Comparison of ENCODE assay signal across 1 cellular context in genomic region chr10:122176232-122176865, GRCh38.
A peak's percentile ranks its signal among the peaks of the same experiment; 100 is the strongest.
TF ChIP-seq lines count a peak whose summit lies in the region.

No MANE protein-coding gene starts in this region.

TF ChIP-seq in HepG2, 621 proteins besides CTCF, POLR2A, EP300 and RAD21 (continued from another document and continues in another):
- TF ChIP-seq, protein P1, sequence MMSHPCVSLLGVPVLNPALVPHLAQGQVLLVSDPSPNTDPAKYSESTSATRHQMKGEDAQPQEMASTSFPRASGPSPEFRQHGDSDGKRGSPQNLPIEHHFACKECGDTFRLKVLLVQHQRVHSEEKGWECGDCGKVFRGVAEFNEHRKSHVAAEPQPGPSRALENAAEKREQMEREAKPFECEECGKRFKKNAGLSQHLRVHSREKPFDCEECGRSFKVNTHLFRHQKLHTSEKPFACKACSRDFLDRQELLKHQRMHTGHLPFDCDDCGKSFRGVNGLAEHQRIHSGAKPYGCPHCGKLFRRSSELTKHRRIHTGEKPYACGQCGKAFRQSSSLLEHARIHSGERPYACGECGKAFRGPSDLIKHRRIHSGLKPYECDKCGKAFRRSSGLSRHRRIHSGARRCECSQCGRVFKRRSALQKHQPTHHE (CRISPR knock-in tag; IDR thresholded peaks at IDR 0.05; ENCODE audit: borderline replicate concordance) = no peak
- TF ChIP-seq HDAC1 (CRISPR knock-in tag; IDR thresholded peaks at IDR 0.05) = peak; percentile 67; the same call in 1 of the 2 replicates
- TF ChIP-seq THAP7 (CRISPR knock-in tag; IDR thresholded peaks at IDR 0.05) = no peak
- TF ChIP-seq FOXK2 (IDR thresholded peaks at IDR 0.05) = no peak
- TF ChIP-seq ZFP1 (CRISPR knock-in tag; IDR thresholded peaks at IDR 0.05) = no peak
- TF ChIP-seq ZGPAT (CRISPR knock-in tag; IDR thresholded peaks at IDR 0.05) = 0 out of 2 replicates have a peak, but pooled peaks have one; percentile 42
- TF ChIP-seq FOXA3 (CRISPR knock-in tag; IDR thresholded peaks at IDR 0.05) = peak; percentile 78
- peak; percentile 45 for TF ChIP-seq ASH2L (IDR thresholded peaks at IDR 0.05; ENCODE audit: insufficient read length, low read depth, low read length)
- TF ChIP-seq SMC3 (IDR thresholded peaks at IDR 0.05; ENCODE audit: low read length) = peak; percentile 71
- peak; percentile 55 for TF ChIP-seq STAG1 (CRISPR knock-in tag; IDR thresholded peaks at IDR 0.05)
- TF ChIP-seq NR2F1 (CRISPR knock-in tag; IDR thresholded peaks at IDR 0.05) = no peak
- TF ChIP-seq, protein P2, sequence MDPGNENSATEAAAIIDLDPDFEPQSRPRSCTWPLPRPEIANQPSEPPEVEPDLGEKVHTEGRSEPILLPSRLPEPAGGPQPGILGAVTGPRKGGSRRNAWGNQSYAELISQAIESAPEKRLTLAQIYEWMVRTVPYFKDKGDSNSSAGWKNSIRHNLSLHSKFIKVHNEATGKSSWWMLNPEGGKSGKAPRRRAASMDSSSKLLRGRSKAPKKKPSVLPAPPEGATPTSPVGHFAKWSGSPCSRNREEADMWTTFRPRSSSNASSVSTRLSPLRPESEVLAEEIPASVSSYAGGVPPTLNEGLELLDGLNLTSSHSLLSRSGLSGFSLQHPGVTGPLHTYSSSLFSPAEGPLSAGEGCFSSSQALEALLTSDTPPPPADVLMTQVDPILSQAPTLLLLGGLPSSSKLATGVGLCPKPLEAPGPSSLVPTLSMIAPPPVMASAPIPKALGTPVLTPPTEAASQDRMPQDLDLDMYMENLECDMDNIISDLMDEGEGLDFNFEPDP (CRISPR knock-in tag; conservative IDR thresholded peaks at IDR 0.05) = no peak
- TF ChIP-seq, protein P3, sequence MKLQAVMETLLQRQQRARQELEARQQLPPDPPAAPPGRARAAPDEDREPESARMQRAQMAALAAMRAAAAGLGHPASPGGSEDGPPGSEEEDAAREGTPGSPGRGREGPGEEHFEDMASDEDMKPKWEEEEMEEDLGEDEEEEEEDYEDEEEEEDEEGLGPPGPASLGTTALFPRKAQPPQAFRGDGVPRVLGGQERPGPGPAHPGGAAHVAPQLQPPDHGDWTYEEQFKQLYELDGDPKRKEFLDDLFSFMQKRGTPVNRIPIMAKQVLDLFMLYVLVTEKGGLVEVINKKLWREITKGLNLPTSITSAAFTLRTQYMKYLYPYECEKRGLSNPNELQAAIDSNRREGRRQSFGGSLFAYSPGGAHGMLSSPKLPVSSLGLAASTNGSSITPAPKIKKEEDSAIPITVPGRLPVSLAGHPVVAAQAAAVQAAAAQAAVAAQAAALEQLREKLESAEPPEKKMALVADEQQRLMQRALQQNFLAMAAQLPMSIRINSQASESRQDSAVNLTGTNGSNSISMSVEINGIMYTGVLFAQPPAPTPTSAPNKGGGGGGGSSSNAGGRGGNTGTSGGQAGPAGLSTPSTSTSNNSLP (IDR thresholded peaks at IDR 0.05; ENCODE audit: low read depth, low read length) = peak; percentile 52; the same call in 1 of the 2 replicates
- TF ChIP-seq AKAP8 (CRISPR knock-in tag; IDR thresholded peaks at IDR 0.05) = no peak
- TF ChIP-seq, protein P4, sequence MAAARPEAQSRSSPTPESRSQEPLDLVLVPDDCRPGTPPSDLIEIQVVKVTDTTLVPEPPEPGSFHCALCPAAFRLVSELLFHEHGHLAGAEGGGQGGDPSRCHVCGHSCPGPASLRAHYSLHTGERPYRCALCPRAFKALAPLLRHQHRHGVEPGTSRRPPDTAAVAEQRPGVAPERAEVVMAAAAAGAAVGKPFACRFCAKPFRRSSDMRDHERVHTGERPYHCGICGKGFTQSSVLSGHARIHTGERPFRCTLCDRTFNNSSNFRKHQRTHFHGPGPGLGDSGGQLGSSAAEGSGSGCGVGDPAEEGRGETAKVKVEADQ (CRISPR knock-in tag; IDR thresholded peaks at IDR 0.05; ENCODE audit: borderline replicate concordance) = no peak
- peak; percentile 33 for TF ChIP-seq ZMYM4 (CRISPR knock-in tag; IDR thresholded peaks at IDR 0.05)
- no peak for TF ChIP-seq ZNF280B (CRISPR knock-in tag; IDR thresholded peaks at IDR 0.05; ENCODE audit: borderline replicate concordance)
- TF ChIP-seq, protein P5, sequence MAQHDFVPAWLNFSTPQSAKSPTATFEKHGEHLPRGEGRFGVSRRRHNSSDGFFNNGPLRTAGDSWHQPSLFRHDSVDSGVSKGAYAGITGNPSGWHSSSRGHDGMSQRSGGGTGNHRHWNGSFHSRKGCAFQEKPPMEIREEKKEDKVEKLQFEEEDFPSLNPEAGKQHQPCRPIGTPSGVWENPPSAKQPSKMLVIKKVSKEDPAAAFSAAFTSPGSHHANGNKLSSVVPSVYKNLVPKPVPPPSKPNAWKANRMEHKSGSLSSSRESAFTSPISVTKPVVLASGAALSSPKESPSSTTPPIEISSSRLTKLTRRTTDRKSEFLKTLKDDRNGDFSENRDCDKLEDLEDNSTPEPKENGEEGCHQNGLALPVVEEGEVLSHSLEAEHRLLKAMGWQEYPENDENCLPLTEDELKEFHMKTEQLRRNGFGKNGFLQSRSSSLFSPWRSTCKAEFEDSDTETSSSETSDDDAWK (CRISPR knock-in tag; IDR thresholded peaks at IDR 0.05) = no peak
- 0 out of 2 replicates have a peak, but pooled peaks have one; percentile 44 for TF ChIP-seq HDAC2 (CRISPR knock-in tag; IDR thresholded peaks at IDR 0.05)
- no peak for TF ChIP-seq EEA1 (CRISPR knock-in tag; IDR thresholded peaks at IDR 0.05; ENCODE audit: borderline replicate concordance)
- TF ChIP-seq TBL1XR1 (IDR thresholded peaks at IDR 0.05; ENCODE audit: borderline replicate concordance, low read length, partially characterized antibody) = no peak
- TF ChIP-seq PITX1 (CRISPR knock-in tag; IDR thresholded peaks at IDR 0.05) = peak; percentile 46; the same call in 1 of the 2 replicates
- TF ChIP-seq, protein P6, sequence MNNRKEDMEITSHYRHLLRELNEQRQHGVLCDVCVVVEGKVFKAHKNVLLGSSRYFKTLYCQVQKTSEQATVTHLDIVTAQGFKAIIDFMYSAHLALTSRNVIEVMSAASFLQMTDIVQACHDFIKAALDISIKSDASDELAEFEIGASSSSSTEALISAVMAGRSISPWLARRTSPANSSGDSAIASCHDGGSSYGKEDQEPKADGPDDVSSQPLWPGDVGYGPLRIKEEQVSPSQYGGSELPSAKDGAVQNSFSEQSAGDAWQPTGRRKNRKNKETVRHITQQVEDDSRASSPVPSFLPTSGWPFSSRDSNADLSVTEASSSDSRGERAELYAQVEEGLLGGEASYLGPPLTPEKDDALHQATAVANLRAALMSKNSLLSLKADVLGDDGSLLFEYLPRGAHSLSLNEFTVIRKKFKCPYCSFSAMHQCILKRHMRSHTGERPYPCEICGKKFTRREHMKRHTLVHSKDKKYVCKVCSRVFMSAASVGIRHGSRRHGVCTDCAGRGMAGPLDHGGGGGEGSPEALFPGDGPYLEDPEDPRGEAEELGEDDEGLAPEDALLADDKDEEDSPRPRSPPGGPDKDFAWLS (CRISPR knock-in tag; IDR thresholded peaks at IDR 0.05; ENCODE audit: borderline replicate concordance) = no peak
- TF ChIP-seq ZNF234 (CRISPR knock-in tag; conservative IDR thresholded peaks at IDR 0.05) = no peak
- no peak for TF ChIP-seq ZMAT5 (CRISPR knock-in tag; IDR thresholded peaks at IDR 0.05; ENCODE audit: borderline replicate concordance, low read depth)
- TF ChIP-seq ZBTB3 (CRISPR knock-in tag; IDR thresholded peaks at IDR 0.05; ENCODE audit: borderline replicate concordance, low read depth) = no peak
- peak; percentile 40; the same call in 1 of the 2 replicates for TF ChIP-seq SIX1 (CRISPR knock-in tag; IDR thresholded peaks at IDR 0.05; ENCODE audit: borderline replicate concordance)
- 0 out of 2 replicates have a peak, but pooled peaks have one; percentile 17 for TF ChIP-seq ELF3 (CRISPR knock-in tag; IDR thresholded peaks at IDR 0.05)
- TF ChIP-seq ISL2 (CRISPR knock-in tag; IDR thresholded peaks at IDR 0.05) = 0 out of 2 replicates have a peak, but pooled peaks have one; percentile 33
- TF ChIP-seq ZNF24 (IDR thresholded peaks at IDR 0.05) = no peak
- TF ChIP-seq SKI (IDR thresholded peaks at IDR 0.05; ENCODE audit: partially characterized antibody) = no peak
- TF ChIP-seq ZBED4 (CRISPR knock-in tag; IDR thresholded peaks at IDR 0.05; ENCODE audit: borderline replicate concordance) = no peak
- no peak; the same call in none of the 2 replicates for TF ChIP-seq SOX13 (IDR thresholded peaks at IDR 0.05)
- peak in 1 of 2 experiments; percentile 82; a peak in 2 of 4 replicates for TF ChIP-seq SOX13 (CRISPR knock-in tag; conservative IDR thresholded peaks at IDR 0.05 in 1 of 2, IDR thresholded peaks at IDR 0.05 in 1 of 2)
- TF ChIP-seq KDM6A (CRISPR knock-in tag; IDR thresholded peaks at IDR 0.05; ENCODE audit: low read depth) = peak; percentile 72
- TF ChIP-seq ZSCAN20 (CRISPR knock-in tag; IDR thresholded peaks at IDR 0.05; ENCODE audit: borderline replicate concordance) = no peak
- TF ChIP-seq, protein P7, sequence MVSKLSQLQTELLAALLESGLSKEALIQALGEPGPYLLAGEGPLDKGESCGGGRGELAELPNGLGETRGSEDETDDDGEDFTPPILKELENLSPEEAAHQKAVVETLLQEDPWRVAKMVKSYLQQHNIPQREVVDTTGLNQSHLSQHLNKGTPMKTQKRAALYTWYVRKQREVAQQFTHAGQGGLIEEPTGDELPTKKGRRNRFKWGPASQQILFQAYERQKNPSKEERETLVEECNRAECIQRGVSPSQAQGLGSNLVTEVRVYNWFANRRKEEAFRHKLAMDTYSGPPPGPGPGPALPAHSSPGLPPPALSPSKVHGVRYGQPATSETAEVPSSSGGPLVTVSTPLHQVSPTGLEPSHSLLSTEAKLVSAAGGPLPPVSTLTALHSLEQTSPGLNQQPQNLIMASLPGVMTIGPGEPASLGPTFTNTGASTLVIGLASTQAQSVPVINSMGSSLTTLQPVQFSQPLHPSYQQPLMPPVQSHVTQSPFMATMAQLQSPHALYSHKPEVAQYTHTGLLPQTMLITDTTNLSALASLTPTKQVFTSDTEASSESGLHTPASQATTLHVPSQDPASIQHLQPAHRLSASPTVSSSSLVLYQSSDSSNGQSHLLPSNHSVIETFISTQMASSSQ (IDR thresholded peaks at IDR 0.05; ENCODE audit: low read depth) = no peak
- TF ChIP-seq, protein P7 (CRISPR knock-in tag; IDR thresholded peaks at IDR 0.05; ENCODE audit: borderline replicate concordance) = no peak
